ENCODE assay signal across 17 cellular contexts in the genomic region with DNA sequence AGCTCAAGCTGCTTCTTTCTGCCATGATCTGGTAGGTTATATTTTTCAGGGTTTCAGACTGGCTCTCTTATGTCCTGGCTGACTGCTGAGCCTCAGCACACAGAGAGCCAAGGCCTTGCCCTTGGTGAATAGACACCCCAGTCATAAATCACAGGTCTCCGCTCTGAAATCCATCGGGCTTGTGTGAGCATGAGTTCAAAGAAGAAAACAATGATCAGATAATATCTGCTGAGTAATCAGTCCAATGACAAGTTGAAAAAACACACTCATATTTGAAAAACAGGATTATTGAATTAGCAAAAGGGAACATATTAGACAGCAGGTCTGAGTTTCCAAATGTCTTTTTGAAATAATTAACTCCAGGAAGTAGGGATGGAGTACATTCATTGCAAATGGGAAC. TPM values are rescaled to one million over a fixed set of nuclear protein-coding genes. Genes with fewer than 3 reads are reported as not detected.
A peak's percentile ranks its signal among the peaks of the same experiment; 100 is the strongest.
DNase-seq lines count a peak whose midpoint lies in the region; ATAC-seq and TF ChIP-seq lines count a peak whose summit lies in the region.
"Had no signal": no experiment of that assay in that cellular context is flagged by ENCODE, and none has a peak within 500 bp of the region (broad histone marks: within the 10 kb centered on the region; RNA-seq: fewer than 3 reads in every experiment).

No MANE protein-coding gene starts in this region.

- H2AFZ ChIP-seq in parathyroid adenoma = peak overlapping the region; percentile 8
- H2AFZ ChIP-seq: PC-9 had no signal

- H3K27ac ChIP-seq in RWPE2 (ENCODE audit: poor library complexity, severe bottlenecking) (no peak overlapping the region), epithelial cell of prostate (peak overlapping the region; percentile 4), parathyroid adenoma (peak overlapping the region; percentile 12)
- H3K27ac ChIP-seq: PC-9 had no signal

- H3K4me2 ChIP-seq in parathyroid adenoma (ENCODE audit: low read length) = no peak overlapping the region
- H3K4me2 ChIP-seq: PC-9 had no signal

- ATAC-seq in RWPE2 (ENCODE audit: low read depth) = peak; percentile 49; the same call in 2 of the 3 replicates
- ATAC-seq in left colon = no peak
- ATAC-seq: GM12878 had no signal

- no peaks in the 10 kb centered on the region for H3K9me3 ChIP-seq in RWPE2 (ENCODE audit: severe bottlenecking)
- no peaks in the 10 kb centered on the region for H3K9me3 ChIP-seq in parathyroid adenoma (ENCODE audit: control insufficient read depth, low read length)
- H3K9me3 ChIP-seq: HAP-1 had no signal

- H3K79me2 ChIP-seq in parathyroid adenoma = no peaks in the 10 kb centered on the region

- in situ Hi-C loops in Caki2 (cut with HindIII; ENCODE audit: low pct_unique_long_range_greater_than_20kb, low sequenced_read_pairs) = no loop called here

- DNase-seq in Caki2 (ENCODE audit: low read depth) = peak; percentile 34
- DNase-seq in RWPE2 (ENCODE audit: low spot score) = no peak
- peak; percentile 77 for DNase-seq in epithelial cell of prostate (ENCODE audit: low read depth, low spot score)
- DNase-seq in activated CD8-positive, alpha-beta memory T cell treated with anti-CD3 and anti-CD28 coated beads, Interleukin-2, amount 50 U/mL, for 48 hours = no peak
- DNase-seq in left colon = no peak
- no peak for DNase-seq in NAMALWA (ENCODE audit: low spot score)
- DNase-seq in HCEC 1CT = no peak
- DNase-seq: CD4-positive, alpha-beta memory T cell; DMS79 treated with DMSO at 0.1 percent for 48 hours; NCI-H1930; NCI-H446 treated with DMSO at 0.1 percent for 48 hours; NCI-H748 treated with DMSO at 0.1 percent for 48 hours; PC-9; SHP77 had no signal

- intact Hi-C loops in left colon (cut with DNase I, micrococcal nuclease) = no loop called here

- H3K9ac ChIP-seq in parathyroid adenoma = no peak overlapping the region

- H3K27me3 ChIP-seq in RWPE2 (ENCODE audit: insufficient read depth, poor library complexity, severe bottlenecking) (no peaks in the 10 kb centered on the region), parathyroid adenoma (ENCODE audit: control insufficient read depth, insufficient read depth, low read length) (no peaks in the 10 kb centered on the region)

- H3K4me1 ChIP-seq in RWPE2 (ENCODE audit: insufficient read depth, poor library complexity, severe bottlenecking) (peaks cover 4% of the 10 kb centered on the region), parathyroid adenoma (peaks cover 8% of the 10 kb centered on the region)
- H3K4me1 ChIP-seq: HAP-1 had no signal

- H3K36me3 ChIP-seq in RWPE2 (ENCODE audit: low read depth) (no peaks in the 10 kb centered on the region), parathyroid adenoma (ENCODE audit: control insufficient read depth, insufficient read depth, low read length) (no peaks in the 10 kb centered on the region)
- H3K36me3 ChIP-seq: HAP-1 had no signal

- TF ChIP-seq CTCF in RWPE2 (IDR thresholded peaks at IDR 0.05; ENCODE audit: poor library complexity, severe bottlenecking) (no peak), parathyroid adenoma (IDR thresholded peaks at IDR 0.05) (no peak)

- H3K4me3 ChIP-seq in RWPE2 (ENCODE audit: severe bottlenecking) = no peak overlapping the region
- H3K4me3 ChIP-seq in parathyroid adenoma (ENCODE audit: low read depth, low read length) = no peak overlapping the region
- H3K4me3 ChIP-seq: GM12878, HAP-1, PC-9 had no signal

RNA-seq across cellular contexts. Expression of gene NDRG4, which starts 51.1 kb away (rescaled TPM):
- total RNA-seq in Caki2 (2014; rRNA removed; shearing (Covaris generic); ENCODE audit: low replicate concordance) = 72.1 and 115 TPM in 2 replicates
- 1 to 10 TPM; 4.2 to 7.3 TPM for total RNA-seq in left colon

RNA-seq across cellular contexts. Expression of gene GINS3, which starts 56.6 kb away (rescaled TPM):
- 8.2 and 17.2 TPM in 2 replicates for total RNA-seq in Caki2 (2014; rRNA removed; shearing (Covaris generic); ENCODE audit: low replicate concordance)
- 1 to 10 TPM; 2.8 to 3.3 TPM for total RNA-seq in left colon

Comparison
In these comparisons a context has a peak if more than half of its experiments do, and no peak if none do; other contexts are left out.
1. DNase-seq: peak in Caki2 (single experiment) and epithelial cell of prostate (single experiment); none in RWPE2 (single experiment), activated CD8-positive, alpha-beta memory T cell treated with anti-CD3 and anti-CD28 coated beads, Interleukin-2, amount 50 U/mL, for 48 hours (single experiment), left colon (0 of 2), NAMALWA (single experiment) and HCEC 1CT (single experiment).